In genomic region chr5:17229308-17229707, GRCh38 we compare ENCODE assay signal across 10 cellular contexts. TPM values are rescaled to one million over a fixed set of nuclear protein-coding genes. Genes with fewer than 3 reads are reported as not detected.
DNase-seq lines count a peak whose midpoint lies in the region; ATAC-seq, FAIRE-seq and TF ChIP-seq lines count a peak whose summit lies in the region.
"Had no signal": no experiment of that assay in that cellular context is flagged by ENCODE, and none has a peak within 500 bp of the region (broad histone marks: within the 10 kb centered on the region; RNA-seq: fewer than 3 reads in every experiment).

No MANE protein-coding gene starts in this region.

- no peaks in the 10 kb centered on the region for H3K27me3 ChIP-seq in A673 (replicated peaks; ENCODE audit: insufficient read depth, low read depth, low read length, poor library complexity)
- H3K27me3 ChIP-seq in GM12878 (replicated peaks in 1 of 2; ENCODE audit: control insufficient read depth in 2 of 2, insufficient read depth in 2 of 2, low read length in 1 of 2) = no peaks in the 10 kb centered on the region
- H3K27me3 ChIP-seq: BLaER1 treated with 17β-estradiol and CSF1 and Interleukin-3, amounts not matched to agents 10 nM and 100 nM had no signal

- H3K36me3 ChIP-seq in A673 (ENCODE audit: insufficient read depth, low read length, poor library complexity, severe bottlenecking) (peaks cover 46% of the 10 kb centered on the region), GM12878 (ENCODE audit: control insufficient read depth in 2 of 2, insufficient read depth in 2 of 2, low read length in 1 of 2) (no peaks in the 10 kb centered on the region; a peak in 1 of 4 replicates)

- RAD21 ChIA-PET in GM12878 (lab: Charles Lee; ENCODE audit: unreplicated experiment) = interaction anchor here (0.6 to 7.7 kb wide), 5 partner anchors 12 to 88 kb away, joined by 3 to 98 read pairs (median 16); partner anchors contain the start of gene BASP1

- peak overlapping the region; percentile 61 for H3K27ac ChIP-seq in A673 (ENCODE audit: low read depth, low read length, poor library complexity, severe bottlenecking)
- peak overlapping the region; percentile 88 for H3K27ac ChIP-seq in GM12878 (ENCODE audit: control insufficient read depth, insufficient read depth)
- H3K27ac ChIP-seq: BLaER1 treated with 17β-estradiol and CSF1 and Interleukin-3, amounts not matched to agents 10 nM and 100 nM had no signal

- no peak for TF ChIP-seq RAD21 in GM12878 (IDR thresholded peaks at IDR 0.05; ENCODE audit: insufficient read depth, low read depth, low read length)

- H3K4me2 ChIP-seq in GM12878 (ENCODE audit: control insufficient read depth, insufficient read depth) = peak overlapping the region; percentile 88

- WGBS in GM12878 (ENCODE audit: insufficient coverage, insufficient replicate concordance, low lambda C conversion rate, missing lambda C conversion rate) = 3% methylated on average over 4 of the region's 4 CpGs

- intact Hi-C loops in A673 (cut with micrococcal nuclease; ENCODE audit: unreplicated experiment) (no loop called here), GM12878 (cut with micrococcal nuclease; ENCODE audit: unreplicated experiment) (loop anchor here (1.0 kb wide), 1 partner anchor 26 kb away; no protein-coding TSS in a partner anchor)

- H3K4me1 ChIP-seq in A673 (ENCODE audit: insufficient read depth, low read length, poor library complexity, severe bottlenecking) (peaks cover 50% of the 10 kb centered on the region), GM12878 (ENCODE audit: control insufficient read depth, insufficient read depth, low read length) (peaks cover 30% of the 10 kb centered on the region)

- BruUV-seq in A673 (replicated peaks; lab: Mats Ljungman, UMichigan) (no TSS peak), GM12878 (replicated peaks; lab: Mats Ljungman, UMichigan) (no TSS peak)

- peak; percentile 23 for FAIRE-seq in GM12878 (lab: Jason Lieb, UNC)

- no peaks in the 10 kb centered on the region for H3K9me3 ChIP-seq in A673 (ENCODE audit: low read depth, low read length, poor library complexity, severe bottlenecking)
- no peaks in the 10 kb centered on the region for H3K9me3 ChIP-seq in GM12878 (replicated peaks; ENCODE audit: control insufficient read depth, insufficient read depth, low read length)

- peaks cover 52% of the 10 kb centered on the region for H3K79me2 ChIP-seq in GM12878 (ENCODE audit: control insufficient read depth, insufficient read depth, low read length)

- H3K27ac Mint-ChIP-seq in activated naive CD4-positive, alpha-beta T cell treated with anti-CD3 and anti-CD28 coated beads, Interleukin-2, amount 50 U/mL, for 72 hours = no peak overlapping the region

- no peak overlapping the region for H3K4me3 ChIP-seq in A673 (ENCODE audit: low read depth, low read length, poor library complexity, severe bottlenecking)
- H3K4me3 ChIP-seq in GM12878 = no peak overlapping the region
- H3K4me3 ChIP-seq: BLaER1 treated with 17β-estradiol and CSF1 and Interleukin-3, amounts not matched to agents 10 nM and 100 nM; skin epidermis had no signal

- no peak for TF ChIP-seq POLR2A in GM12878 (IDR thresholded peaks at IDR 0.05; ENCODE audit: low read depth, low read length)

- no peak for TF ChIP-seq CTCF in A673 (conservative IDR thresholded peaks at IDR 0.05; ENCODE audit: low read depth, low read length)
- no peak for TF ChIP-seq CTCF in GM12878 (IDR thresholded peaks at IDR 0.05 in 2 of 3, conservative IDR thresholded peaks at IDR 0.05 in 1 of 3; ENCODE audit: control insufficient read depth in 2 of 3, extremely low read depth in 1 of 3, insufficient read depth in 1 of 3, low read depth in 3 of 3, low read length in 3 of 3)

- ATAC-seq in GM19351 (IDR thresholded peaks at IDR 0.05; ENCODE audit: unreplicated experiment) = peak; percentile 33
- peak; percentile 29 for ATAC-seq in HG02981 (IDR thresholded peaks at IDR 0.05; ENCODE audit: unreplicated experiment)
- peak; percentile 58 for ATAC-seq in GM12878
- ATAC-seq in activated naive CD4-positive, alpha-beta T cell treated with anti-CD3 and anti-CD28 coated beads, Interleukin-2, amount 50 U/mL, for 72 hours = no peak

- H2AFZ ChIP-seq in GM12878 (ENCODE audit: control insufficient read depth, low read depth, low read length) = no peak overlapping the region

- TF ChIP-seq EP300 in GM12878 (IDR thresholded peaks at IDR 0.05; ENCODE audit: borderline replicate concordance in 1 of 2, control insufficient read depth in 1 of 2, low read depth in 2 of 2, low read length in 2 of 2) = peak in 1 of 2 experiments; percentile 42; a peak in 1 of 4 replicates

- CTCF ChIA-PET in A673 (lab: Charles Lee) (no interaction called here), GM12878 (lab: Yijun Ruan, JAX) (interaction anchor here (1.2 to 6.1 kb wide), 2 partner anchors 9 to 13 kb away, joined by 3 to 38 read pairs; partner anchors contain the start of gene BASP1)

- SMC1A ChIA-PET in GM12878 (lab: Charles Lee; ENCODE audit: uncharacterized antibody, unreplicated experiment) = interaction anchor here (0.6 to 11.2 kb wide), 4 partner anchors 9 to 213 kb away, joined by 3 to 150 read pairs (median 6); no protein-coding TSS in a partner anchor

- in situ Hi-C loops in GM12878 (cut with MboI) = loop anchor here (5.0 to 25.0 kb wide), 2 partner anchors 88 to 1508 kb away; no protein-coding TSS in a partner anchor

- no peak for DNase-seq in A673 (ENCODE audit: low spot score)
- DNase-seq in GM12878 (ENCODE audit: low read depth, low spot score) = no peak
- DNase-seq in amygdala (lab: John Stamatoyannopoulos, UW) = no peak
- no peak for DNase-seq in activated naive CD4-positive, alpha-beta T cell treated with anti-CD3 and anti-CD28 coated beads, Interleukin-2, amount 50 U/mL, for 72 hours (ENCODE audit: low spot score in 2 of 2)
- no peak for DNase-seq in activated CD4-positive, alpha-beta T cell treated with anti-CD3 and anti-CD28 coated beads, Interleukin-2, amount 50 U/mL, for 4 hours
- DNase-seq in AG08396 (ENCODE audit: low spot score) = no peak

- peak overlapping the region; percentile 3; the same call in 1 of the 2 replicates for H3K9ac ChIP-seq in GM12878 (ENCODE audit: control insufficient read depth, insufficient read depth, low read length)

- no peaks in the 10 kb centered on the region for H3K36me3 Mint-ChIP-seq in activated naive CD4-positive, alpha-beta T cell treated with anti-CD3 and anti-CD28 coated beads, Interleukin-2, amount 50 U/mL, for 72 hours

- POLR2A ChIA-PET in A673 (lab: Charles Lee; ENCODE audit: low non-redundant PET) = no interaction called here
- POLR2A ChIA-PET in GM12878 (lab: Charles Lee) = interaction anchor here (0.6 to 2.4 kb wide), 4 partner anchors 10 to 112 kb away, joined by 3 to 9 read pairs (median 6); no protein-coding TSS in a partner anchor

- H4K20me1 ChIP-seq in GM12878 (ENCODE audit: control insufficient read depth, insufficient read depth) = no peaks in the 10 kb centered on the region

- no peaks in the 10 kb centered on the region for H3K9me3 Mint-ChIP-seq in activated naive CD4-positive, alpha-beta T cell treated with anti-CD3 and anti-CD28 coated beads, Interleukin-2, amount 50 U/mL, for 72 hours

TF ChIP-seq in GM12878, 131 proteins besides CTCF, POLR2A, EP300 and RAD21 (continues in another document):
- TF ChIP-seq ZNF24 (IDR thresholded peaks at IDR 0.05) (peak; percentile 25; the same call in 1 of the 2 replicates), NR2F1 (conservative IDR thresholded peaks at IDR 0.05) (peak; percentile 76), MYB (IDR thresholded peaks at IDR 0.05; ENCODE audit: borderline replicate concordance, low read depth, low read length) (no peak), POLR2AphosphoS5 (IDR thresholded peaks at IDR 0.05; ENCODE audit: low read length) (0 out of 2 replicates have a peak, but pooled peaks have one; percentile 25), EED (IDR thresholded peaks at IDR 0.05; ENCODE audit: low read depth) (peak; percentile 63), KDM1A (IDR thresholded peaks at IDR 0.05; ENCODE audit: borderline replicate concordance) (no peak), SREBF1 (IDR thresholded peaks at IDR 0.05; ENCODE audit: low read length) (no peak), CHD2 (IDR thresholded peaks at IDR 0.05; ENCODE audit: borderline replicate concordance, low read depth, low read length) (no peak), BCL11A (IDR thresholded peaks at IDR 0.05; ENCODE audit: low read depth, low read length) (peak; percentile 64; the same call in 1 of the 2 replicates), NFXL1 (IDR thresholded peaks at IDR 0.05; ENCODE audit: borderline replicate concordance) (no peak), JUND (IDR thresholded peaks at IDR 0.05; ENCODE audit: low read depth, low read length) (no peak), SPI1 (IDR thresholded peaks at IDR 0.05; ENCODE audit: borderline replicate concordance, insufficient read depth, low read depth, low read length) (0 out of 2 replicates have a peak, but pooled peaks have one; percentile 9), MTA2 (IDR thresholded peaks at IDR 0.05; ENCODE audit: low read depth) (peak; percentile 20; the same call in 1 of the 2 replicates)

RNA-seq across cellular contexts. Expression of gene BASP1, which starts 11.9 kb away (rescaled TPM):
- total RNA-seq in A673 (2021) (394 and 397 TPM in 2 replicates), GM12878 (2014; rRNA removed) (123 and 126 TPM in 2 replicates), GM12878 (2014; rRNA removed; fragmentation: Illumina TruSeq; extraction: Trizol) (68.8 and 73.9 TPM in 2 replicates), GM12878 (2021) (190 and 193 TPM in 2 replicates)
- 26.2 and 27.4 TPM in 2 replicates for total RNA-seq in GM12878 (2013; cell fraction: nucleolus; rRNA removed)
- polyA plus RNA-seq in GM12878 (2011; ENCODE audit: low read depth) = 50.3 TPM
- polyA plus RNA-seq in GM12878 (2011; rRNA removed) (158 and 181 TPM in 2 replicates), GM12878 (2014; fragmentation: Illumina TruSeq; extraction: Trizol) (159 and 169 TPM in 2 replicates), GM12878 (2014; fragmentation: Nextera tagmentation; extraction: Ambion mirVana) (10 to 100 TPM; 27.3 to 57.5 TPM), GM12878 (2014; rRNA removed) (185 and 209 TPM in 2 replicates), GM12878 (2016; fragmentation: Nextera tagmentation; extraction: Ambion mirVana) (10 to 100 TPM; 59.0 to 78.7 TPM)
- 95.6 and 98.7 TPM in 2 replicates for polyA plus RNA-seq in GM12878 (2011; cell fraction: cytosol; rRNA removed)
- polyA plus RNA-seq in GM12878 (2011; cell fraction: nucleus; rRNA removed) = 22.4 and 34.3 TPM in 2 replicates
- polyA plus RNA-seq in GM12878 (2012) = 66.9 and 79.5 TPM in 2 replicates
- 28.4 and 35.5 TPM in 2 replicates for polyA minus RNA-seq in GM12878 (2011; rRNA and poly(A)+ RNA removed)
- polyA minus RNA-seq in GM12878 (2011; cell fraction: cytosol; rRNA and poly(A)+ RNA removed) = 26.5 and 29.0 TPM in 2 replicates
- 4.7 and 9.5 TPM in 2 replicates for polyA minus RNA-seq in GM12878 (2011; cell fraction: nucleus; rRNA and poly(A)+ RNA removed)
- total RNA-seq in activated naive CD4-positive, alpha-beta T cell treated with anti-CD3 and anti-CD28 coated beads, Interleukin-2, amount 50 U/mL, for 72 hours = under 1 TPM; 0.16 to 0.76 TPM

Comparison
In these comparisons a context has a peak if more than half of its experiments do, and no peak if none do; other contexts are left out.
1. ATAC-seq: peak in GM19351 (single experiment), HG02981 (single experiment) and GM12878 (single experiment); none in activated naive CD4-positive, alpha-beta T cell treated with anti-CD3 and anti-CD28 coated beads, Interleukin-2, amount 50 U/mL, for 72 hours (0 of 2).
2. RNA of gene BASP1, which starts 11.9 kb away (total RNA-seq): 394 to 397 TPM in A673 and 26.2 to 193 TPM in GM12878; 0.16 to 0.76 TPM in activated naive CD4-positive, alpha-beta T cell treated with anti-CD3 and anti-CD28 coated beads, Interleukin-2, amount 50 U/mL, for 72 hours; every median in the first group is over 10 times any median in the second.